In genomic region chr16:69105501-69106361, GRCh38 we compare ENCODE assay signal across 1 cellular context.
TF ChIP-seq lines count a peak whose summit lies in the region.

TSS of gene HAS3 (plus strand) at chr16:69105653. CDS start at chr16:69109396, 3,743 bp downstream.

TF ChIP-seq in HepG2, 621 proteins besides CTCF, POLR2A, EP300 and RAD21 (continued from another document and continues in another):
- TF ChIP-seq ZBTB40 (IDR thresholded peaks at IDR 0.05) (no peak), ZBTB40 (CRISPR knock-in tag; IDR thresholded peaks at IDR 0.05) (no peak; the same call in 1 of the 2 replicates), PAF1 (CRISPR knock-in tag; IDR thresholded peaks at IDR 0.05) (no peak), ZEB1 (IDR thresholded peaks at IDR 0.05; ENCODE audit: insufficient replicate concordance, low read depth) (no peak), ZNF430 (CRISPR knock-in tag; IDR thresholded peaks at IDR 0.05) (peak; percentile 40; the same call in 1 of the 2 replicates), IKZF4 (CRISPR knock-in tag; IDR thresholded peaks at IDR 0.05; ENCODE audit: borderline replicate concordance, low read depth, not compliant biosample characterization) (no peak), CENPT (CRISPR knock-in tag; IDR thresholded peaks at IDR 0.05; ENCODE audit: low read depth) (no peak), TEAD3 (CRISPR knock-in tag; optimal IDR thresholded peaks at IDR 0.05; ENCODE audit: borderline replicate concordance) (peak; percentile 47), MXD1 (CRISPR knock-in tag; IDR thresholded peaks at IDR 0.05) (peak; percentile 14; the same call in 1 of the 2 replicates), SP4 (CRISPR knock-in tag; IDR thresholded peaks at IDR 0.05) (0 out of 2 replicates have a peak, but pooled peaks have one; percentile 34), YY1 (IDR thresholded peaks at IDR 0.05; ENCODE audit: insufficient read depth, insufficient replicate concordance, low read depth, low read length) (peak; percentile 41), ZMYM3 (CRISPR knock-in tag; IDR thresholded peaks at IDR 0.05) (no peak), SIN3B (IDR thresholded peaks at IDR 0.05; ENCODE audit: low read length) (no peak), TFDP1 (CRISPR knock-in tag; IDR thresholded peaks at IDR 0.05; ENCODE audit: borderline replicate concordance) (0 out of 2 replicates have a peak, but pooled peaks have one; percentile 29), ZFP82 (CRISPR knock-in tag; IDR thresholded peaks at IDR 0.05; ENCODE audit: borderline replicate concordance) (no peak), ETV6 (CRISPR knock-in tag; conservative IDR thresholded peaks at IDR 0.05) (0 out of 2 replicates have a peak, but pooled peaks have one; percentile 35), KDM5B (CRISPR knock-in tag; IDR thresholded peaks at IDR 0.05; ENCODE audit: borderline replicate concordance) (peak; percentile 71; the same call in 1 of the 2 replicates), MIER3 (CRISPR knock-in tag; IDR thresholded peaks at IDR 0.05; ENCODE audit: borderline replicate concordance) (no peak), ZNF564 (CRISPR knock-in tag; IDR thresholded peaks at IDR 0.05) (no peak), HMG20B (CRISPR knock-in tag; conservative IDR thresholded peaks at IDR 0.05) (no peak), PAX8 (CRISPR knock-in tag; IDR thresholded peaks at IDR 0.05; ENCODE audit: borderline replicate concordance) (no peak), KMT2B (CRISPR knock-in tag; IDR thresholded peaks at IDR 0.05) (no peak), ZNF136 (CRISPR knock-in tag; IDR thresholded peaks at IDR 0.05; ENCODE audit: low read depth) (no peak), CBX2 (IDR thresholded peaks at IDR 0.05; ENCODE audit: low read depth, low read length) (no peak), CBX2 (CRISPR knock-in tag; IDR thresholded peaks at IDR 0.05; ENCODE audit: low read depth) (peak; percentile 11; the same call in 1 of the 2 replicates), ZGPAT (CRISPR knock-in tag; IDR thresholded peaks at IDR 0.05) (no peak), NFE2L2 (IDR thresholded peaks at IDR 0.05; ENCODE audit: low read length) (no peak), ZNF777 (CRISPR knock-in tag; IDR thresholded peaks at IDR 0.05) (peak; percentile 60; the same call in 1 of the 2 replicates), KDM3A (CRISPR knock-in tag; IDR thresholded peaks at IDR 0.05; ENCODE audit: low read depth) (no peak), HNRNPL (IDR thresholded peaks at IDR 0.05; ENCODE audit: low read depth, low read length) (0 out of 2 replicates have a peak, but pooled peaks have one; percentile 44), SAP130 (CRISPR knock-in tag; IDR thresholded peaks at IDR 0.05; ENCODE audit: low read depth) (peak; percentile 26; the same call in 1 of the 2 replicates), DRAP1 (CRISPR knock-in tag; IDR thresholded peaks at IDR 0.05) (peak; percentile 49), AKAP8 (CRISPR knock-in tag; IDR thresholded peaks at IDR 0.05) (no peak), ZSCAN25 (CRISPR knock-in tag; IDR thresholded peaks at IDR 0.05) (no peak), ZNF614 (CRISPR knock-in tag; IDR thresholded peaks at IDR 0.05; ENCODE audit: borderline replicate concordance) (no peak), ZNF446 (CRISPR knock-in tag; IDR thresholded peaks at IDR 0.05) (0 out of 2 replicates have a peak, but pooled peaks have one; percentile 55), GATAD1 (CRISPR knock-in tag; IDR thresholded peaks at IDR 0.05) (0 out of 2 replicates have a peak, but pooled peaks have one; percentile 6), NFE2L1 (CRISPR knock-in tag; IDR thresholded peaks at IDR 0.05; ENCODE audit: borderline replicate concordance) (peak; percentile 77; the same call in 1 of the 2 replicates), ARID5B (CRISPR knock-in tag; IDR thresholded peaks at IDR 0.05) (no peak), ZNF160 (CRISPR knock-in tag; IDR thresholded peaks at IDR 0.05) (peak; percentile 38; the same call in 1 of the 2 replicates), RFXAP (CRISPR knock-in tag; IDR thresholded peaks at IDR 0.05; ENCODE audit: borderline replicate concordance) (0 out of 2 replicates have a peak, but pooled peaks have one; percentile 20), PBX2 (CRISPR knock-in tag; IDR thresholded peaks at IDR 0.05) (no peak), ZNF790 (CRISPR knock-in tag; IDR thresholded peaks at IDR 0.05; ENCODE audit: borderline replicate concordance) (no peak), MEIS2 (CRISPR knock-in tag; IDR thresholded peaks at IDR 0.05) (0 out of 2 replicates have a peak, but pooled peaks have one; percentile 43), DMTF1 (CRISPR knock-in tag; IDR thresholded peaks at IDR 0.05) (no peak)
